In the genomic region with DNA sequence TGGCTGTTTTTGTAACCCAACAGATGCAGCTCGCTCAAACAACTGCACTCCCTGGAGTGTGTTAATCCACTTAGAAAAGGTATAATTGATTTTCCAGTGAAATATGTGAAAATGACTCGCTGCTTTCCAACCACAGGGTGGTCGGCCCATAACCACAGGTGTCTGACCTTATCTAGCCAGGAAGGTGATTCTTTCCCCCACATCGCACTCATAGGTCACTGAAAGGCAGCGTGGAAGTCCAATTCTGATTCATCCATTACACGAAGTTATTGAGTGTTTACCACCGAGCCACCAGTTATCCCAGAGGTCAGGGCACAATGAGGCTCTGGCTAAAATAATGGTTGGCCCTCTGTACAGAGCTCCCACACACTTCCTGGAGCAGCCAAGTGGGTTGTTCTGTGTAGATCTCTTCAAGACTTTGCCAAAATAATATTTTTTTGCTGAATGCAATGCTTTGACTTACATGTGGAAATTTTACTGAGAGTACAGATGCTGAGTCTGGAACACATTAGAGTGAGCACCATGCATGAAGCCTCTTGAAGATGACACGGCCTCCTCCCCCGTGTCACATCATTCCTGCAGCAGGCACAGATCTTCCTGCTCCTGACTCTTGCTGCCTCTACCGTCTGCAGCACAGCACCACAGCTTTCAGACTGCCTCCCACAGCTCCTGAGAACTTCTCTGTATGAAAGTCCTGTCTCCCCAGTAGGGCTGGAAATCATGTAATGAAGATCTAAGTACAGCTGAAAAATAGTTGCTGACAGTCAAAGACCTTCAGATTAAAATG, we compare ENCODE assay signal across 24 cellular contexts.
DNase-seq lines count a peak whose midpoint lies in the region; ATAC-seq and TF ChIP-seq lines count a peak whose summit lies in the region.
"Had no signal": no experiment of that assay in that cellular context is flagged by ENCODE, and none has a peak within 500 bp of the region (broad histone marks: within the 10 kb centered on the region; RNA-seq: fewer than 3 reads in every experiment).

No MANE protein-coding gene starts in this region.

- ATAC-seq in body of pancreas = peak; percentile 27
- no peak for ATAC-seq in GM19397 (IDR thresholded peaks at IDR 0.05; ENCODE audit: unreplicated experiment)
- ATAC-seq: gastroesophageal sphincter; naive thymus-derived CD4-positive, alpha-beta T cell; stimulated activated effector memory CD8-positive, alpha-beta T cell treated with anti-CD3 and anti-CD28 coated beads, Interleukin-12 subunit alpha, Interleukin-12 subunit beta, amount 100 ng/mL, for 72 hours had no signal

- H3K9me3 ChIP-seq in body of pancreas (no peaks in the 10 kb centered on the region), ovary (no peaks in the 10 kb centered on the region)
- H3K9me3 ChIP-seq: Caco-2, thyroid gland had no signal

- TF ChIP-seq CTCF in body of pancreas (IDR thresholded peaks at IDR 0.05) (no peak), ovary (IDR thresholded peaks at IDR 0.05) (no peak)

- intact Hi-C loops in body of pancreas (cut with DNase I) (no loop called here), ovary (cut with DNase I) (no loop called here)

- H3K4me1 ChIP-seq in body of pancreas (no peaks in the 10 kb centered on the region), ovary (ENCODE audit: insufficient read depth) (peaks cover 15% of the 10 kb centered on the region)
- H3K4me1 ChIP-seq: BLaER1 treated with 17β-estradiol and CSF1 and Interleukin-3, amounts not matched to agents 10 nM and 100 nM; Caco-2; esophagus squamous epithelium; gastroesophageal sphincter; right atrium auricular region; thyroid gland had no signal

- H3K4me3 ChIP-seq in body of pancreas (no peak overlapping the region), ovary (no peak overlapping the region)
- H3K4me3 ChIP-seq: BLaER1 treated with 17β-estradiol and CSF1 and Interleukin-3, amounts not matched to agents 10 nM and 100 nM; esophagus squamous epithelium; gastroesophageal sphincter; right atrium auricular region; thyroid gland had no signal

- TF ChIP-seq POLR2A in body of pancreas (IDR thresholded peaks at IDR 0.05) (no peak), ovary (IDR thresholded peaks at IDR 0.05) (no peak)

- peak; percentile 27 for DNase-seq in activated T-cell treated with anti-CD3 and anti-CD28 coated beads, Interleukin-2, amount 50 U/mL, for 48 hours
- DNase-seq in activated T-cell treated with anti-CD3 and anti-CD28 coated beads, Interleukin-2, amount 50 U/mL, for 1 hour = no peak
- DNase-seq in body of pancreas = peak in 1 of 4 donors; percentile 5
- peak in 3 of 5 donors; percentile 36 to 54 (median 36) for DNase-seq in ovary
- no peak for DNase-seq in T1000 (lab: John Stamatoyannopoulos, UW)
- DNase-seq in NCI-H1930 (lab: John Stamatoyannopoulos, UW) = no peak
- no peak for DNase-seq in NCI-H1436 (lab: John Stamatoyannopoulos, UW)
- DNase-seq: Caco-2; DND-41; effector CD8-positive, alpha-beta T cell; esophagus squamous epithelium; KBM-7; kidney glomerular epithelial cell; mesenchymal stem cell; MM.1S; naive thymus-derived CD4-positive, alpha-beta T cell; NCI-H1694; NCI-H526; thyroid gland had no signal

- no peak for TF ChIP-seq EP300 in ovary (IDR thresholded peaks at IDR 0.05)

- H3K27ac ChIP-seq in body of pancreas (no peak overlapping the region), ovary (peak overlapping the region in 1 of 2 donors; percentile 10)
- H3K27ac ChIP-seq: BLaER1 treated with 17β-estradiol and CSF1 and Interleukin-3, amounts not matched to agents 10 nM and 100 nM; esophagus squamous epithelium; gastroesophageal sphincter; right atrium auricular region; thyroid gland had no signal

- no peaks in the 10 kb centered on the region for H3K27me3 ChIP-seq in body of pancreas
- no peaks in the 10 kb centered on the region for H3K27me3 ChIP-seq in ovary
- H3K27me3 ChIP-seq: BLaER1 treated with 17β-estradiol and CSF1 and Interleukin-3, amounts not matched to agents 10 nM and 100 nM; esophagus squamous epithelium; gastroesophageal sphincter; right atrium auricular region; thyroid gland had no signal

- WGBS in body of pancreas, 2 donors = 30 to 38% methylated on average over 10 of the region's 10 CpGs
- WGBS in ovary, 3 donors = 8 to 16% (median 9%) methylated on average over 10 of the region's 10 CpGs

- H3K36me3 ChIP-seq in body of pancreas (replicated peaks in 1 of 2; ENCODE audit: insufficient read depth in 1 of 2, low read depth in 2 of 2) (no peaks in the 10 kb centered on the region), ovary (no peaks in the 10 kb centered on the region)
- H3K36me3 ChIP-seq: BLaER1 treated with 17β-estradiol and CSF1 and Interleukin-3, amounts not matched to agents 10 nM and 100 nM; esophagus squamous epithelium; gastroesophageal sphincter; right atrium auricular region; thyroid gland had no signal

Comparison
In these comparisons a context has a peak if more than half of its experiments do, and no peak if none do; other contexts are left out.
1. DNase-seq: peak in activated T-cell treated with anti-CD3 and anti-CD28 coated beads, Interleukin-2, amount 50 U/mL, for 48 hours (2 of 2) and ovary (3 of 5); none in activated T-cell treated with anti-CD3 and anti-CD28 coated beads, Interleukin-2, amount 50 U/mL, for 1 hour (single experiment), T1000 (single experiment), NCI-H1930 (0 of 2) and NCI-H1436 (single experiment).